7 cellular contexts compared by ENCODE assay signal in the genomic region with DNA sequence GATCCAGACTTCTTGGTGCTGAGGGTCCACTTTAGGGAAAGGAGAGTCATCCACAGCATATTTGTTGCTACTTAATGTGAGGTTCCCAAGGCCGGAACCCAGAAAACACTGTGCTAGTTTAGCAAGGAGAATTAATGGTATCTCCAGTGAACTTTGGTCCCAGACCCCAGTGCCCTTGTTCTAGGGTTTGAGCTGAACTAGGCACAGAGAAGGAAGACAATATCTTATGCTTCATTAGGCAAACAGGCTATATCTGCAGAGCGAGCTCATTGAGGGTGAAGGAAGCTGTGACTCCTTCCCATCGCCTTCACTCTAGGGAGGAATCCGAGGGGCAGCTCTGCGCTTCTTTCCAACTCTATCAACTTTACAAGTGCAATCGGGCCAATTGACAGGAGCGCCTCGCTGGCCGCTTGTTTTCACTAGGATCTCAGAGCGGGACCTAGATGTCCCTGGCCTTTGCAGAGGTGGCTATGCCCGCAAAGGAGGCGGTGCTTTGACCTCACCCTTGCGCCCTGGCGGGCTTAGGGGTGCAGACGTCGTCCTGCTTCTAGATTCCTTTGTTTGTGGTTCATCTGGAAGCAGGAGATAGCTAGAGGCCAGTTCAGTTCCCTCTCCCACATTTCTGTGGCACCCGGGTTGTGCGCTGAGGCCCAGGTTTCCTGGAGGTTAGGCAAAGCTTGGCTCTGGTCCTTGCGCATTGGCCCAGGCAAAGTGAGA. TPM values are rescaled to one million over a fixed set of nuclear protein-coding genes. Genes with fewer than 3 reads are reported as not detected.
DNase-seq lines count a peak whose midpoint lies in the region; TF ChIP-seq lines count a peak whose summit lies in the region.

No MANE protein-coding gene starts in this region.

- CTCF ChIA-PET in HEK293 (lab: Yijun Ruan, JAX), result interaction anchor here (0.6 to 2.4 kb wide), 2 partner anchors 117 to 185 kb away, joined by 3 to 10 read pairs; no protein-coding TSS in a partner anchor

- no peaks in the 10 kb centered on the region for H3K79me2 ChIP-seq in fibroblast of lung (ENCODE audit: control insufficient read depth, insufficient read depth, low read length)

- H3K36me3 ChIP-seq in HEK293 (ENCODE audit: control insufficient read depth in 2 of 2, insufficient read depth in 1 of 2, low read length in 2 of 2), result no peaks in the 10 kb centered on the region
- no peaks in the 10 kb centered on the region for H3K36me3 ChIP-seq in fibroblast of lung (ENCODE audit: control insufficient read depth, insufficient read depth, low read length)

- peaks cover 15% of the 10 kb centered on the region for H3K27me3 ChIP-seq in fibroblast of lung (ENCODE audit: control insufficient read depth, insufficient read depth, low read length)

- peak overlapping the region; percentile 83 for H3K4me3 ChIP-seq in HEK293 (ENCODE audit: low read depth, low read length)
- H3K4me3 ChIP-seq in fibroblast of lung (replicated peaks in 1 of 4; ENCODE audit: control extremely low read depth in 1 of 4, insufficient read depth in 1 of 4, low read depth in 3 of 4, low read length in 4 of 4), result peak overlapping the region in 2 of 4 experiments; percentile 59 to 80

- no peak overlapping the region for H2AFZ ChIP-seq in fibroblast of lung (ENCODE audit: low read length)

- POLR2A ChIA-PET in HEK293 (lab: Yijun Ruan, JAX), result interaction anchor here (3.6 kb wide), 1 partner anchor 40 kb away, joined by 12 read pairs; no protein-coding TSS in a partner anchor

- DNase-seq in SK-N-DZ (ENCODE audit: low spot score), result peak; percentile 59
- no peak for DNase-seq in fibroblast of lung (ENCODE audit: low read depth in 2 of 2)
- no peak for DNase-seq in osteocyte (ENCODE audit: extremely low spot score, unreplicated experiment)
- no peak for DNase-seq in HUDEP-2 (lab: John Stamatoyannopoulos, UW; ENCODE audit: unreplicated experiment in 76 of 76)
- no peak for DNase-seq in NCI-H1092 treated with DMSO at 0.1 percent for 48 hours (lab: John Stamatoyannopoulos, UW)
- no peak for DNase-seq in cerebellar nuclear complex (lab: John Stamatoyannopoulos, UW)

- no peak overlapping the region for H3K9ac ChIP-seq in fibroblast of lung (ENCODE audit: insufficient read depth, low read length)

- peaks cover 17% of the 10 kb centered on the region for H3K27me3 Mint-ChIP-seq in osteocyte (ENCODE audit: unreplicated experiment)

- H3K27ac Mint-ChIP-seq in osteocyte (ENCODE audit: unreplicated experiment), result no peak overlapping the region

- H3K4me3 Mint-ChIP-seq in osteocyte (ENCODE audit: unreplicated experiment), result peak overlapping the region; percentile 80

- no peaks in the 10 kb centered on the region for H4K20me1 ChIP-seq in fibroblast of lung (ENCODE audit: control insufficient read depth, extremely low read depth, insufficient read depth, low read length)

- H3K4me1 Mint-ChIP-seq in osteocyte (ENCODE audit: unreplicated experiment), result peaks cover 22% of the 10 kb centered on the region

- H3K9me3 Mint-ChIP-seq in osteocyte (ENCODE audit: unreplicated experiment), result no peaks in the 10 kb centered on the region

- H3K36me3 Mint-ChIP-seq in osteocyte (ENCODE audit: unreplicated experiment), result no peaks in the 10 kb centered on the region

- TF ChIP-seq CTCF in HEK293 (tag by site-specific recombination; IDR thresholded peaks at IDR 0.05) (peak; percentile 14; the same call in 1 of the 2 replicates), fibroblast of lung (conservative IDR thresholded peaks at IDR 0.05 in 1 of 2, IDR thresholded peaks at IDR 0.05 in 1 of 2; ENCODE audit: low read depth in 1 of 2, low read length in 2 of 2) (no peak), osteocyte (IDR thresholded peaks at IDR 0.05) (no peak)

- peak overlapping the region; percentile 88 for H3K4me2 ChIP-seq in fibroblast of lung (ENCODE audit: extremely low read depth, insufficient read depth, low read length)

- no peak overlapping the region for H3K27ac ChIP-seq in HEK293 (ENCODE audit: extremely low read depth, low read depth, low read length)
- no peak overlapping the region for H3K27ac ChIP-seq in fibroblast of lung (ENCODE audit: insufficient read depth, low read length)

- H3K9me3 ChIP-seq in HEK293 (ENCODE audit: control insufficient read depth, insufficient read depth, low read depth, low read length) (no peaks in the 10 kb centered on the region), fibroblast of lung (ENCODE audit: control insufficient read depth, insufficient read depth, low read depth, low read length) (no peaks in the 10 kb centered on the region)

- peaks cover 3% of the 10 kb centered on the region; the same call in 1 of the 2 replicates for H3K4me1 ChIP-seq in HEK293 (ENCODE audit: control insufficient read depth, insufficient read depth, low read length)
- peaks cover 5% of the 10 kb centered on the region for H3K4me1 ChIP-seq in fibroblast of lung (ENCODE audit: control insufficient read depth, extremely low read depth, insufficient read depth, low read length)

TF ChIP-seq in HEK293, 187 proteins besides CTCF, POLR2A, EP300 and RAD21:
- peak; percentile 76 for TF ChIP-seq ZNF335 (tag by site-specific recombination; conservative IDR thresholded peaks at IDR 0.05)
- no peak for TF ChIP-seq ZNF791 (tag by site-specific recombination; IDR thresholded peaks at IDR 0.05)
- TF ChIP-seq ZNF670 (tag by site-specific recombination; IDR thresholded peaks at IDR 0.05; ENCODE audit: low read depth), result no peak
- 0 out of 2 replicates have a peak, but pooled peaks have one; percentile 6 for TF ChIP-seq ZSCAN30 (tag by site-specific recombination; IDR thresholded peaks at IDR 0.05)
- TF ChIP-seq ZNF561 (tag by site-specific recombination; IDR thresholded peaks at IDR 0.05; ENCODE audit: borderline replicate concordance), result no peak
- TF ChIP-seq, protein P1, sequence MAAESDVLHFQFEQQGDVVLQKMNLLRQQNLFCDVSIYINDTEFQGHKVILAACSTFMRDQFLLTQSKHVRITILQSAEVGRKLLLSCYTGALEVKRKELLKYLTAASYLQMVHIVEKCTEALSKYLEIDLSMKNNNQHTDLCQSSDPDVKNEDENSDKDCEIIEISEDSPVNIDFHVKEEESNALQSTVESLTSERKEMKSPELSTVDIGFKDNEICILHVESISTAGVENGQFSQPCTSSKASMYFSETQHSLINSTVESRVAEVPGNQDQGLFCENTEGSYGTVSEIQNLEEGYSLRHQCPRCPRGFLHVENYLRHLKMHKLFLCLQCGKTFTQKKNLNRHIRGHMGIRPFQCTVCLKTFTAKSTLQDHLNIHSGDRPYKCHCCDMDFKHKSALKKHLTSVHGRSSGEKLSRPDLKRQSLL (tag by site-specific recombination; IDR thresholded peaks at IDR 0.05), result 0 out of 2 replicates have a peak, but pooled peaks have one; percentile 97
- TF ChIP-seq ZNF394 (tag by site-specific recombination; IDR thresholded peaks at IDR 0.05; ENCODE audit: borderline replicate concordance), result 0 out of 2 replicates have a peak, but pooled peaks have one; percentile 3
- TF ChIP-seq EGR2 (tag by site-specific recombination; IDR thresholded peaks at IDR 0.05; ENCODE audit: low read depth), result no peak
- peak; percentile 29; the same call in 1 of the 2 replicates for TF ChIP-seq SP2 (tag by site-specific recombination; IDR thresholded peaks at IDR 0.05)
- no peak for TF ChIP-seq ZNF529 (tag by site-specific recombination; IDR thresholded peaks at IDR 0.05; ENCODE audit: insufficient replicate concordance)
- TF ChIP-seq, protein P2, sequence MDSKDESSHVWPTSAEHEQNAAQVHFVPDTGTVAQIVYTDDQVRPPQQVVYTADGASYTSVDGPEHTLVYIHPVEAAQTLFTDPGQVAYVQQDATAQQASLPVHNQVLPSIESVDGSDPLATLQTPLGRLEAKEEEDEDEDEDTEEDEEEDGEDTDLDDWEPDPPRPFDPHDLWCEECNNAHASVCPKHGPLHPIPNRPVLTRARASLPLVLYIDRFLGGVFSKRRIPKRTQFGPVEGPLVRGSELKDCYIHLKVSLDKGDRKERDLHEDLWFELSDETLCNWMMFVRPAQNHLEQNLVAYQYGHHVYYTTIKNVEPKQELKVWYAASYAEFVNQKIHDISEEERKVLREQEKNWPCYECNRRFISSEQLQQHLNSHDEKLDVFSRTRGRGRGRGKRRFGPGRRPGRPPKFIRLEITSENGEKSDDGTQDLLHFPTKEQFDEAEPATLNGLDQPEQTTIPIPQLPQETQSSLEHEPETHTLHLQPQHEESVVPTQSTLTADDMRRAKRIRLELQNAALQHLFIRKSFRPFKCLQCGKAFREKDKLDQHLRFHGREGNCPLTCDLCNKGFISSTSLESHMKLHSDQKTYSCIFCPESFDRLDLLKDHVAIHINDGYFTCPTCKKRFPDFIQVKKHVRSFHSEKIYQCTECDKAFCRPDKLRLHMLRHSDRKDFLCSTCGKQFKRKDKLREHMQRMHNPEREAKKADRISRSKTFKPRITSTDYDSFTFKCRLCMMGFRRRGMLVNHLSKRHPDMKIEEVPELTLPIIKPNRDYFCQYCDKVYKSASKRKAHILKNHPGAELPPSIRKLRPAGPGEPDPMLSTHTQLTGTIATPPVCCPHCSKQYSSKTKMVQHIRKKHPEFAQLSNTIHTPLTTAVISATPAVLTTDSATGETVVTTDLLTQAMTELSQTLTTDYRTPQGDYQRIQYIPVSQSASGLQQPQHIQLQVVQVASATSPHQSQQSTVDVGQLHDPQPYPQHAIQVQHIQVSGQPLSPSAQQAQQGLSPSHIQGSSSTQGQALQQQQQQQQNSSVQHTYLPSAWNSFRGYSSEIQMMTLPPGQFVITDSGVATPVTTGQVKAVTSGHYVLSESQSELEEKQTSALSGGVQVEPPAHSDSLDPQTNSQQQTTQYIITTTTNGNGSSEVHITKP (tag by site-specific recombination; IDR thresholded peaks at IDR 0.05), result peak; percentile 7; the same call in 1 of the 2 replicates

RNA-seq across cellular contexts. Expression of a gene that starts 1.0 kb away (rescaled TPM):
- 11.2 and 18.1 TPM in 2 replicates for polyA plus RNA-seq in SK-N-DZ (2014; cell fraction: cytosol; rRNA removed)
- polyA plus RNA-seq in SK-N-DZ (2014; cell fraction: nucleus; rRNA removed), result 8.3 and 10.3 TPM in 2 replicates
- total RNA-seq in fibroblast of lung (2.1 and 2.5 TPM in 2 replicates), osteocyte (8.8 and 9.1 TPM in 2 replicates)
- polyA plus RNA-seq in fibroblast of lung, result 0.33 and 0.42 TPM in 2 replicates
- polyA plus RNA-seq in fibroblast of lung (2012), result 0.34 and 0.41 TPM in 2 replicates
- polyA minus RNA-seq in fibroblast of lung (ENCODE audit: low replicate concordance), result 0.19 and 1.0 TPM in 2 replicates
